Comparison of ENCODE assay signal across 32 cellular contexts in the genomic region with DNA sequence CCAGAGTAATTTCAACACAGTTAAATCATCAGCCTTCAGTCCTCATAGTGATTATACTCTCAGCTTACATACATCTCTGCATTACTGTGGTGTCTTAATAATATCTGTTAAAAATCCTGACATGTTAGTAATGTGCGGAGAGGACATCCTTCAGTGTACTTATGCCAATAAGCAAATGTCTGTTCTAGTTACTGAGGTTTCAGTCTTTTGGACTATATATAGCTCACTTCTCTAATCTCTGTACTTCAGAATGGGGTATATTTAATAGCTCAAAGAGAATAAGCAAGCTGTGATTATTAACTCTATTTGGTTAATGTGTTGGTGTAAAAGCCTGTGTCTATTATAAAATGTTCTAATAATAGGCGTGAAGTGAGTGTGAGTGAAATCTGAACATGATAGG. TPM values are rescaled to one million over a fixed set of nuclear protein-coding genes. Genes with fewer than 3 reads are reported as not detected.
DNase-seq lines count a peak whose midpoint lies in the region; ATAC-seq and TF ChIP-seq lines count a peak whose summit lies in the region.
"Had no signal": no experiment of that assay in that cellular context is flagged by ENCODE, and none has a peak within 500 bp of the region (broad histone marks: within the 10 kb centered on the region; RNA-seq: fewer than 3 reads in every experiment).

No MANE protein-coding gene starts in this region.

- no peak overlapping the region for H3K4me3 Mint-ChIP-seq in GM23338
- H3K4me3 Mint-ChIP-seq: activated CD4-positive, alpha-beta T cell treated with anti-CD3 and anti-CD28 coated beads for 36 hours; activated naive CD8-positive, alpha-beta T cell; immature natural killer cell; neural progenitor cell had no signal

- 64% methylated on average over 2 of the region's 2 CpGs for WGBS in esophagus muscularis mucosa

- H3K9me3 Mint-ChIP-seq in GM23338 = no peaks in the 10 kb centered on the region
- H3K9me3 Mint-ChIP-seq: neural progenitor cell had no signal

- TF ChIP-seq CTCF in GM12865 (IDR thresholded peaks at IDR 0.05; ENCODE audit: insufficient read depth, low read depth, low read length, missing control alignments) (no peak), SU-DHL-6 (IDR thresholded peaks at IDR 0.05; ENCODE audit: insufficient read depth, low read length, poor library complexity, severe bottlenecking) (no peak), GM23338 (conservative IDR thresholded peaks at IDR 0.05; ENCODE audit: low read depth in 2 of 2) (no peak), esophagus muscularis mucosa (IDR thresholded peaks at IDR 0.05) (no peak)

- H3K4me2 ChIP-seq in SU-DHL-6 (ENCODE audit: low read depth, low read length, poor library complexity, severe bottlenecking) (peak overlapping the region; percentile 34), GM23338 (no peak overlapping the region)
- H3K4me2 ChIP-seq: BLaER1, neural progenitor cell had no signal

- ATAC-seq in GM19351 (IDR thresholded peaks at IDR 0.05; ENCODE audit: unreplicated experiment) (peak; percentile 78), HG02973 (IDR thresholded peaks at IDR 0.05; ENCODE audit: unreplicated experiment) (peak; percentile 39), GM23338 (no peak)
- ATAC-seq: activated CD4-positive, alpha-beta T cell treated with anti-CD3 and anti-CD28 coated beads for 36 hours; esophagus mucosa; left colon had no signal

- H3K4me3 ChIP-seq in GM12865 (ENCODE audit: low read depth, low read length) (no peak overlapping the region), SU-DHL-6 (ENCODE audit: insufficient read depth, low read length, poor library complexity, severe bottlenecking) (no peak overlapping the region), GM23338 (no peak overlapping the region), esophagus muscularis mucosa (no peak overlapping the region)
- H3K4me3 ChIP-seq: BLaER1, MG63, neural progenitor cell, spleen, upper lobe of left lung had no signal

- H3K9me2 ChIP-seq in SU-DHL-6 (replicated peaks; ENCODE audit: insufficient read depth, low read length) (no peaks in the 10 kb centered on the region), GM23338 (ENCODE audit: insufficient read depth) (no peaks in the 10 kb centered on the region)

- H3K4me1 ChIP-seq in GM23338 (ENCODE audit: insufficient read depth) (no peaks in the 10 kb centered on the region), esophagus muscularis mucosa (peaks cover 0 to 8% (median 0%) of the 10 kb centered on the region in 4 donors)
- H3K4me1 ChIP-seq: BLaER1, neural progenitor cell, spleen, upper lobe of left lung had no signal

- H4K20me1 ChIP-seq in SU-DHL-6 (ENCODE audit: low read depth, low read length) = no peaks in the 10 kb centered on the region
- H4K20me1 ChIP-seq in GM23338 (replicated peaks; ENCODE audit: insufficient read depth) = no peaks in the 10 kb centered on the region
- H4K20me1 ChIP-seq: BLaER1 had no signal

- no peaks in the 10 kb centered on the region for H3K27me3 ChIP-seq in SU-DHL-6 (ENCODE audit: low read length)
- H3K27me3 ChIP-seq in GM23338 (ENCODE audit: insufficient read depth) = no peaks in the 10 kb centered on the region
- H3K27me3 ChIP-seq in esophagus muscularis mucosa = no peaks in the 10 kb centered on the region
- H3K27me3 ChIP-seq: BLaER1, MG63, neural progenitor cell, spleen, upper lobe of left lung had no signal

- no peaks in the 10 kb centered on the region for H3K27me3 Mint-ChIP-seq in GM23338 (ENCODE audit: insufficient read depth, low read depth, poor library complexity)
- H3K27me3 Mint-ChIP-seq: activated CD4-positive, alpha-beta T cell treated with anti-CD3 and anti-CD28 coated beads for 36 hours; activated naive CD8-positive, alpha-beta T cell had no signal

- H3K9me3 ChIP-seq in SU-DHL-6 (ENCODE audit: insufficient read depth, low read length) = no peaks in the 10 kb centered on the region
- no peaks in the 10 kb centered on the region for H3K9me3 ChIP-seq in esophagus muscularis mucosa
- H3K9me3 ChIP-seq: BLaER1, MG63, spleen, upper lobe of left lung had no signal

- H3K79me2 ChIP-seq in SU-DHL-6 (ENCODE audit: insufficient read depth, low read length) = no peaks in the 10 kb centered on the region
- no peaks in the 10 kb centered on the region for H3K79me2 ChIP-seq in GM23338 (replicated peaks; ENCODE audit: insufficient read depth)

- no peaks in the 10 kb centered on the region for H3F3A ChIP-seq in SU-DHL-6 (ENCODE audit: insufficient read depth)
- no peaks in the 10 kb centered on the region for H3F3A ChIP-seq in GM23338 (replicated peaks; ENCODE audit: low read depth)

- DNase-seq in GM12865 (ENCODE audit: low read depth) (peak; percentile 2), NCI-H82 (lab: John Stamatoyannopoulos, UW) (no peak), RPMI8226 (no peak), GM23338 (ENCODE audit: low spot score) (no peak), esophagus muscularis mucosa (ENCODE audit: extremely low spot score) (no peak)
- DNase-seq: activated CD4-positive, alpha-beta T cell treated with anti-CD3 and anti-CD28 coated beads for 36 hours; activated T-cell treated with anti-CD3 and anti-CD28 coated beads for 4 hours; central memory CD4-positive, alpha-beta T cell; DMS79; GF-D8; hypothalamus; immature natural killer cell; KBM-7; left colon; mesenchymal stem cell; MG63; NCI-H2081; NCI-H446; posterior cingulate gyrus; right cardiac atrium; spleen; stimulated activated CD4-positive, alpha-beta T cell treated with anti-CD3 and anti-CD28 coated beads, Interleukin-2, amount 100 ng/mL, for 48 hours; substantia nigra; upper lobe of left lung had no signal

- no peak overlapping the region for H3K9ac ChIP-seq in SU-DHL-6 (ENCODE audit: low read length)
- H3K9ac ChIP-seq: BLaER1, neural progenitor cell had no signal

- no peak overlapping the region for H3K27ac Mint-ChIP-seq in GM23338
- H3K27ac Mint-ChIP-seq: activated CD4-positive, alpha-beta T cell treated with anti-CD3 and anti-CD28 coated beads for 36 hours; activated naive CD8-positive, alpha-beta T cell; immature natural killer cell; neural progenitor cell had no signal

- H3K36me3 ChIP-seq in SU-DHL-6 (ENCODE audit: low read length) (no peaks in the 10 kb centered on the region), GM23338 (ENCODE audit: insufficient read depth) (no peaks in the 10 kb centered on the region), esophagus muscularis mucosa (no peaks in the 10 kb centered on the region)
- H3K36me3 ChIP-seq: BLaER1, MG63, neural progenitor cell, spleen, upper lobe of left lung had no signal

- H3K4me1 Mint-ChIP-seq in GM23338 = no peaks in the 10 kb centered on the region
- H3K4me1 Mint-ChIP-seq: activated CD4-positive, alpha-beta T cell treated with anti-CD3 and anti-CD28 coated beads for 36 hours; immature natural killer cell; neural progenitor cell had no signal

- H2AFZ ChIP-seq in SU-DHL-6 (ENCODE audit: low read depth, low read length, severe bottlenecking) (peak overlapping the region; percentile 70), GM23338 (no peak overlapping the region)
- H2AFZ ChIP-seq: neural progenitor cell had no signal

- TF ChIP-seq POLR2A in esophagus muscularis mucosa (IDR thresholded peaks at IDR 0.05; ENCODE audit: low read depth) = no peak

- no peak for TF ChIP-seq EP300 in esophagus muscularis mucosa (IDR thresholded peaks at IDR 0.05)

- no peak overlapping the region for H3K27ac ChIP-seq in SU-DHL-6 (ENCODE audit: low read depth, low read length)
- no peak overlapping the region for H3K27ac ChIP-seq in GM23338 (ENCODE audit: low read depth)
- H3K27ac ChIP-seq in esophagus muscularis mucosa (replicated peaks in 1 of 4) = no peak overlapping the region
- H3K27ac ChIP-seq: BLaER1, neural progenitor cell, spleen, upper lobe of left lung had no signal

- no peaks in the 10 kb centered on the region for H3K36me3 Mint-ChIP-seq in GM23338 (ENCODE audit: low read depth)
- H3K36me3 Mint-ChIP-seq: activated naive CD8-positive, alpha-beta T cell; immature natural killer cell; neural progenitor cell had no signal

- intact Hi-C loops in esophagus muscularis mucosa (cut with DNase I) = no loop called here

TF ChIP-seq in GM23338, 12 proteins besides CTCF, POLR2A, EP300 and RAD21 (continues in another document):
- TF ChIP-seq STAT1 (IDR thresholded peaks at IDR 0.05; ENCODE audit: unreplicated experiment) (no peak), NANOG (IDR thresholded peaks at IDR 0.05; ENCODE audit: borderline replicate concordance) (no peak)

RNA-seq across cellular contexts. Expression of gene OSTN, which starts 28.9 kb away (rescaled TPM):
- total RNA-seq in GM23338 (2014; rRNA removed; shearing (Covaris generic)) = not detected in 2 replicates
- polyA plus RNA-seq in GM23338 (2016; fragmentation: Nextera tagmentation; extraction: Ambion mirVana) = not detected in 2 replicates
- not detected for total RNA-seq in esophagus muscularis mucosa
- total RNA-seq: activated CD4-positive, alpha-beta T cell treated with anti-CD3 and anti-CD28 coated beads for 36 hours; astrocyte; esophagus mucosa; left colon; spleen; upper lobe of left lung had no signal
- polyA plus RNA-seq: immature natural killer cell had no signal
